Comparison of ENCODE assay signal across 11 cellular contexts in genomic region chr18:45807144-45807543, GRCh38. TPM values are rescaled to one million over a fixed set of nuclear protein-coding genes. Genes with fewer than 3 reads are reported as not detected.
DNase-seq lines count a peak whose midpoint lies in the region; ATAC-seq and TF ChIP-seq lines count a peak whose summit lies in the region.
"Not testable (repeated sequence)": the region's sequence is repeated elsewhere in the genome, so short reads cannot be mapped to it uniquely, and the experiment has no call there.
"Had no signal": no experiment of that assay in that cellular context is flagged by ENCODE, and none has a peak within 500 bp of the region (broad histone marks: within the 10 kb centered on the region; RNA-seq: fewer than 3 reads in every experiment).

No MANE protein-coding gene starts in this region.

- CTCF ChIA-PET in RWPE1 (lab: Yijun Ruan, JAX): interaction anchor here (0.6 kb wide), 1 partner anchor 468 kb away, joined by 3 read pairs; no protein-coding TSS in a partner anchor

- POLR2A ChIA-PET in RWPE1 (lab: Yijun Ruan, JAX; ENCODE audit: low non-redundant PET): not testable (repeated sequence)

- not testable (repeated sequence) for H2AFZ ChIP-seq in osteoblast (ENCODE audit: low read length)

- H4K20me1 ChIP-seq in BLaER1; osteoblast (ENCODE audit: insufficient read depth, low read length): not testable (repeated sequence)

- not testable (repeated sequence) for H3K79me2 ChIP-seq in osteoblast (ENCODE audit: insufficient read depth, low read length)

- TF ChIP-seq CTCF in GM12865 (IDR thresholded peaks at IDR 0.05; ENCODE audit: insufficient read depth, low read depth, low read length, missing control alignments): peak; percentile 47
- not testable (repeated sequence) for TF ChIP-seq CTCF in RWPE1 (conservative IDR thresholded peaks at IDR 0.05; ENCODE audit: low read depth); osteoblast (IDR thresholded peaks at IDR 0.05; ENCODE audit: extremely low read depth, low read depth, low read length)

- peaks cover 52% of the 10 kb centered on the region for H3K9me3 ChIP-seq in BLaER1
- not testable (repeated sequence) for H3K9me3 ChIP-seq in osteoblast (ENCODE audit: low read depth, low read length)

- H3K27me3 ChIP-seq in BLaER1; osteoblast (ENCODE audit: insufficient read depth, low read length): not testable (repeated sequence)

- H3K27ac ChIP-seq in BLaER1 (0 out of 2 replicates have a peak overlapping the region, but pooled peaks have one; percentile 23), RWPE1 (peak overlapping the region; percentile 88), osteoblast (ENCODE audit: low read depth, low read length) (peak overlapping the region; percentile 91)

- DNase-seq in GM12865 (ENCODE audit: low read depth) (peak; percentile 41), LHCN-M2 (ENCODE audit: low read depth) (peak; percentile 72), NCI-H2171 treated with DMSO at 0.1 percent for 48 hours (lab: John Stamatoyannopoulos, UW) (peak; percentile 98)
- DNase-seq in RWPE1 (ENCODE audit: low spot score); osteoblast (ENCODE audit: insufficient read length, low spot score, missing footprints): not testable (repeated sequence)
- peak; percentile 45 to 58 for DNase-seq in activated T-cell treated with anti-CD3 and anti-CD28 coated beads, Interleukin-2, amount 50 U/mL, for 48 hours

- H3K9ac ChIP-seq in BLaER1: not testable (repeated sequence)

- peak; percentile 8 for ATAC-seq in esophagus mucosa

- H3K4me2 ChIP-seq in BLaER1: peak overlapping the region; percentile 13
- H3K4me2 ChIP-seq in osteoblast (ENCODE audit: insufficient read depth, low read length): not testable (repeated sequence)

- H3K4me3 ChIP-seq in BLaER1; GM12865 (ENCODE audit: low read depth, low read length); osteoblast (ENCODE audit: insufficient read depth, low read length): not testable (repeated sequence)

- not testable (repeated sequence) for H3K36me3 ChIP-seq in BLaER1; osteoblast (ENCODE audit: insufficient read depth, low read length)

- H3K4me1 ChIP-seq in BLaER1 (peaks cover 13% of the 10 kb centered on the region), osteoblast (ENCODE audit: insufficient read depth, low read length) (peaks cover 29% of the 10 kb centered on the region)

RNA-seq across cellular contexts. Expression of gene SIGLEC15, which starts 18.3 kb away (rescaled TPM):
- total RNA-seq in LHCN-M2 (2014; rRNA removed) (2.9 and 5.0 TPM in 2 replicates), esophagus mucosa (not detected), osteoblast (8.0 and 12.1 TPM in 2 replicates)
- polyA plus RNA-seq in LHCN-M2 (2012): 0.61 TPM
- total RNA-seq: activated naive CD8-positive, alpha-beta T cell treated with anti-CD3 and anti-CD28 coated beads, Interleukin-2, amount 10 ng/mL, durations not matched to agents 7 days and 5 days; T-helper 1 cell treated with Interleukin-12 subunit alpha and Interleukin-12 subunit beta and Interleukin-4 antibody, amounts not matched to agents 30 ng/mL and 1 ng/mL, for 36 hours had no signal
- polyA plus RNA-seq: IgD-negative memory B cell had no signal

Comparison
In these comparisons a context has a peak if more than half of its experiments do, and no peak if none do; other contexts are left out.
1. H3K27ac ChIP-seq: peak in every context shown above with its lines; median percentile 91 in osteoblast; 88 in RWPE1; 23 in BLaER1.